Comparison of ENCODE assay signal across 27 cellular contexts in genomic region chr19:33578697-33579096, GRCh38. TPM values are rescaled to one million over a fixed set of nuclear protein-coding genes. Genes with fewer than 3 reads are reported as not detected.
"Had no signal": no experiment of that assay in that cellular context is flagged by ENCODE, and none has a peak within 500 bp of the region (broad histone marks: within the 10 kb centered on the region; RNA-seq: fewer than 3 reads in every experiment).

No MANE protein-coding gene starts in this region.

- DNase-seq: colonic mucosa; cortex of kidney; effector CD8-positive, alpha-beta T cell; effector memory CD8-positive, alpha-beta T cell; endodermal cell; erythroblast; esophagus squamous epithelium; foreskin fibroblast; foreskin melanocyte; gastrocnemius medialis; glutamatergic neuron; head of caudate nucleus; heart right ventricle; hippocampal formation; left cardiac atrium; left lung; left ventricle myocardium superior; lower lobe of right lung; mesenchymal stem cell; mucosa of descending colon had no signal

- H3K36me3 Mint-ChIP-seq: mesothelial cell of epicardium had no signal

- H3K27me3 ChIP-seq: colonic mucosa had no signal

- H3K4me1 ChIP-seq: colonic mucosa, gastrocnemius medialis, heart right ventricle, left lung, lower lobe of right lung had no signal

- H3K36me3 ChIP-seq: colonic mucosa, esophagus squamous epithelium, gastrocnemius medialis, heart right ventricle, left lung, lower lobe of right lung had no signal

- H3K4me3 ChIP-seq: colonic mucosa, esophagus squamous epithelium, gastrocnemius medialis, heart right ventricle, left lung, lower lobe of right lung, mucosa of descending colon had no signal

- H3K27ac Mint-ChIP-seq: dendritic cell treated with granulocyte-macrophage colony-stimulating factor and Interleukin-4, amounts not matched to agents 40 ng/mL and 50 ng/mL, for 4 days; effector memory CD8-positive, alpha-beta T cell; endodermal cell; mesothelial cell of epicardium had no signal

- H3K4me1 Mint-ChIP-seq: endodermal cell had no signal

- ATAC-seq: effector memory CD8-positive, alpha-beta T cell; esophagus mucosa; gastrocnemius medialis; heart right ventricle; left cardiac atrium; left lung; left ventricle myocardium superior; lower lobe of right lung; mucosa of descending colon had no signal

- H3K4me3 Mint-ChIP-seq: dendritic cell treated with granulocyte-macrophage colony-stimulating factor and Interleukin-4, amounts not matched to agents 40 ng/mL and 50 ng/mL, for 4 days; effector memory CD8-positive, alpha-beta T cell; endodermal cell; mesothelial cell of epicardium had no signal

- H3K9me3 ChIP-seq: colonic mucosa, gastrocnemius medialis had no signal

- H3K27ac ChIP-seq: colonic mucosa, epithelial cell of prostate, esophagus squamous epithelium, gastrocnemius medialis, heart right ventricle, left lung, lower lobe of right lung had no signal

RNA-seq across cellular contexts. Expression of gene CHST8, which starts 43.1 kb away (rescaled TPM):
- total RNA-seq: colonic mucosa, kidney epithelial cell, left ventricle myocardium superior, lower lobe of right lung, myocyte had no signal
- polyA plus RNA-seq: keratinocyte had no signal
